ENCODE assay signal across 8 cellular contexts in genomic region chr6:113414511-113414910, GRCh38.
A peak's percentile ranks its signal among the peaks of the same experiment; 100 is the strongest.
DNase-seq lines count a peak whose midpoint lies in the region; ATAC-seq and TF ChIP-seq lines count a peak whose summit lies in the region.

No MANE protein-coding gene starts in this region.

- ATAC-seq in right cardiac atrium (peak; percentile 82 to 84), upper lobe of left lung (ENCODE audit: low FRiP score in 2 of 2) (peak; percentile 57 to 71), HG02981 (IDR thresholded peaks at IDR 0.05; ENCODE audit: unreplicated experiment) (no peak)

- H3K9me3 ChIP-seq in right cardiac atrium (ENCODE audit: control insufficient read depth, low read length) (no peaks in the 10 kb centered on the region), upper lobe of left lung (no peaks in the 10 kb centered on the region)

- H3K4me3 ChIP-seq in right cardiac atrium (ENCODE audit: low read length) (no peak overlapping the region), upper lobe of left lung (no peak overlapping the region)

- TF ChIP-seq CTCF in VCaP (conservative IDR thresholded peaks at IDR 0.05), result peak; percentile 73
- TF ChIP-seq CTCF in upper lobe of left lung (IDR thresholded peaks at IDR 0.05), result peak in 4 of 6 experiments; percentile 12 to 34 (median 18)

- H3K4me1 ChIP-seq in right cardiac atrium (ENCODE audit: control insufficient read depth, insufficient read depth, low read length), result no peaks in the 10 kb centered on the region
- H3K4me1 ChIP-seq in upper lobe of left lung, result peaks cover 6 to 9% (median 8%) of the 10 kb centered on the region in 4 donors

- intact Hi-C loops in right cardiac atrium (cut with DNase I), result no loop called here

- 27% methylated on average over 3 of the region's 3 CpGs for WGBS in right cardiac atrium
- WGBS in upper lobe of left lung, 2 donors, result 33 to 35% methylated on average over 3 of the region's 3 CpGs

- no peaks in the 10 kb centered on the region for H3K27me3 ChIP-seq in right cardiac atrium (ENCODE audit: control insufficient read depth, insufficient read depth)
- no peaks in the 10 kb centered on the region for H3K27me3 ChIP-seq in upper lobe of left lung

- peak; percentile 4 for DNase-seq in 8988T
- peak; percentile 59 for DNase-seq in HPDE6-E6E7 (ENCODE audit: extremely low spot score)
- peak; percentile 47 to 70 (median 58) for DNase-seq in right cardiac atrium
- DNase-seq in upper lobe of left lung, result no peak
- DNase-seq in stimulated activated naive CD4-positive, alpha-beta T cell (lab: John Stamatoyannopoulos, UW), result no peak
- DNase-seq in mesenteric fat pad (ENCODE audit: low spot score), result no peak

- no peak for TF ChIP-seq POLR2A in upper lobe of left lung (IDR thresholded peaks at IDR 0.05)

- H3K27ac ChIP-seq in VCaP (peak overlapping the region; percentile 76; the same call in 1 of the 2 replicates), right cardiac atrium (ENCODE audit: low read length) (no peak overlapping the region), upper lobe of left lung (no peak overlapping the region)

- no peaks in the 10 kb centered on the region for H3K36me3 ChIP-seq in upper lobe of left lung

- TF ChIP-seq EP300 in upper lobe of left lung (IDR thresholded peaks at IDR 0.05), result no peak

Comparison
In these comparisons a context has a peak if more than half of its experiments do, and no peak if none do; other contexts are left out.
1. DNase-seq: peak in 8988T (single experiment), HPDE6-E6E7 (single experiment) and right cardiac atrium (3 of 3); none in upper lobe of left lung (0 of 2), stimulated activated naive CD4-positive, alpha-beta T cell (0 of 6) and mesenteric fat pad (single experiment).